In genomic region chr16:27374231-27374793, GRCh38 we compare ENCODE assay signal across 1 cellular context.
TF ChIP-seq lines count a peak whose summit lies in the region.

No MANE protein-coding gene starts in this region.

TF ChIP-seq in GM12878, 131 proteins besides CTCF, POLR2A, EP300 and RAD21 (continued from another document):
- TF ChIP-seq ZBTB11 (CRISPR knock-in tag; IDR thresholded peaks at IDR 0.05) (no peak), CHD1 (IDR thresholded peaks at IDR 0.05; ENCODE audit: low read depth, low read length) (no peak), MTA3 (IDR thresholded peaks at IDR 0.05; ENCODE audit: borderline replicate concordance, low read length) (peak; percentile 74), ESRRA (IDR thresholded peaks at IDR 0.05; ENCODE audit: low read length) (no peak), WRNIP1 (IDR thresholded peaks at IDR 0.05; ENCODE audit: borderline replicate concordance, low read depth, low read length) (no peak), JUNB (IDR thresholded peaks at IDR 0.05) (no peak), SMARCA5 (IDR thresholded peaks at IDR 0.05) (no peak), BCL11A (IDR thresholded peaks at IDR 0.05; ENCODE audit: low read depth, low read length) (0 out of 2 replicates have a peak, but pooled peaks have one; percentile 41), HDGF (IDR thresholded peaks at IDR 0.05) (no peak), CBX3 (IDR thresholded peaks at IDR 0.05; ENCODE audit: borderline replicate concordance, low read depth) (no peak), POLR2AphosphoS5 (IDR thresholded peaks at IDR 0.05; ENCODE audit: low read length) (no peak), RELB (IDR thresholded peaks at IDR 0.05; ENCODE audit: low read depth) (no peak; the same call in 1 of the 2 replicates), CBX5 (IDR thresholded peaks at IDR 0.05; ENCODE audit: low read depth) (peak; percentile 46; the same call in 1 of the 2 replicates)
